In genomic region chr3:46931631-46932441, GRCh38 we compare ENCODE assay signal across 1 cellular context.
TF ChIP-seq lines count a peak whose summit lies in the region.

No MANE protein-coding gene starts in this region.

TF ChIP-seq in liver, 16 proteins besides CTCF, POLR2A, EP300 and RAD21 (continued from another document):
- TF ChIP-seq REST (IDR thresholded peaks at IDR 0.05), result no peak
- TF ChIP-seq NR2F2 (IDR thresholded peaks at IDR 0.05), result peak; percentile 62
- TF ChIP-seq TAF1 (conservative IDR thresholded peaks at IDR 0.05), result no peak
